In the genomic region with DNA sequence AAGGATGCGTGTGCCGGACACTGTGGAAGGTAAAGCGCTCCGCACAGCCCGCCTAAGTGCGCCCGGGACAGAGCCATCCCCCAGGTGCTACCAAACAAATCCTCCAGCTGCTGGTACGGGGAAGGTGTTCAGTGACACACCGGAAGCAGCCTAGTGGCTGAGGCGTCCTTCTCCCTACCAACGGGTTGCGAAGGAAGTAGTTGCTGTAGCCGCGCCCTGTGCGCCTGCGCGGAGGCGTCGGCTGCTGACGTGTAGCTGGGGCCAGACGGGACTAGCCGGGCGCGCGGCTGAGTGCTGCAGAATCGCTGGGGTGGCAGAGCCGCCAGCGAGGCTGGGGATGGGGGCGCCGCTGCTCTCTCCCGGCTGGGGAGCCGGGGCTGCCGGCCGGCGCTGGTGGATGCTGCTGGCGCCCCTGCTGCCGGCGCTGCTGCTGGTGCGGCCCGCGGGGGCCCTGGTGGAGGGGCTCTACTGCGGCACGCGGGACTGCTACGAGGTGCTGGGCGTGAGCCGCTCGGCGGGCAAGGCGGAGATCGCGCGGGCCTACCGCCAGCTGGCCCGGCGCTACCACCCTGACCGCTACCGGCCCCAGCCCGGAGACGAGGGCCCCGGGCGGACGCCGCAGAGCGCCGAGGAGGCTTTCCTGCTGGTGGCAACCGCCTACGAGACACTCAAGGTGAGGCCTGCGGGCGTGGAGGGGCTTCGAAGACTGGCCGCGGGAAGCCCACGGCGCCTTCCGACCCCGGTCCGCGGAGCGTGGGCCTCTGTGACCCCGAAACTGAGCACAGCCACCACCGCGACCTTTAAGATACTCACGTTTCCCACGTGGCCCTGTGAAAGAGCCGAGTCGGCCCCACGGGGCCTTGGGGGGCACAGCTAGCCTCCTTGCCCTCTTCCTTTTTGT, we compare ENCODE assay signal across 1 cellular context.
TF ChIP-seq lines count a peak whose summit lies in the region.

Gene DNAJC25 (plus strand): TSS at position 264 of the 901 bp plus-strand sequence. CDS start 74 bp downstream, at position 338.

TF ChIP-seq in HepG2, 621 proteins besides CTCF, POLR2A, EP300 and RAD21 (continued from another document and continues in another):
- TF ChIP-seq, protein P1, sequence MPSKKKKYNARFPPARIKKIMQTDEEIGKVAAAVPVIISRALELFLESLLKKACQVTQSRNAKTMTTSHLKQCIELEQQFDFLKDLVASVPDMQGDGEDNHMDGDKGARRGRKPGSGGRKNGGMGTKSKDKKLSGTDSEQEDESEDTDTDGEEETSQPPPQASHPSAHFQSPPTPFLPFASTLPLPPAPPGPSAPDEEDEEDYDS (CRISPR knock-in tag; IDR thresholded peaks at IDR 0.05), result peak; percentile 92
- TF ChIP-seq NFKBIZ (CRISPR knock-in tag; IDR thresholded peaks at IDR 0.05) (peak; percentile 72; the same call in 1 of the 2 replicates), YEATS4 (CRISPR knock-in tag; IDR thresholded peaks at IDR 0.05; ENCODE audit: borderline replicate concordance) (peak; percentile 94), ZNF30 (CRISPR knock-in tag; IDR thresholded peaks at IDR 0.05) (no peak), ZNF564 (CRISPR knock-in tag; IDR thresholded peaks at IDR 0.05) (peak; percentile 39; the same call in 1 of the 2 replicates), ZNF879 (CRISPR knock-in tag; IDR thresholded peaks at IDR 0.05) (0 out of 2 replicates have a peak, but pooled peaks have one; percentile 28), ZNF670 (CRISPR knock-in tag; IDR thresholded peaks at IDR 0.05; ENCODE audit: borderline replicate concordance) (peak; percentile 37; the same call in 1 of the 2 replicates), ARHGAP35 (CRISPR knock-in tag; IDR thresholded peaks at IDR 0.05; ENCODE audit: borderline replicate concordance) (peak; percentile 36; the same call in 1 of the 2 replicates), ZNF850 (CRISPR knock-in tag; conservative IDR thresholded peaks at IDR 0.05) (no peak), KAT8 (CRISPR knock-in tag; IDR thresholded peaks at IDR 0.05) (peak; percentile 96), PCBP1 (IDR thresholded peaks at IDR 0.05; ENCODE audit: borderline replicate concordance, low read depth, low read length) (peak; percentile 40; the same call in 1 of the 2 replicates), ZNF543 (CRISPR knock-in tag; IDR thresholded peaks at IDR 0.05) (0 out of 2 replicates have a peak, but pooled peaks have one; percentile 19), HOXD1 (CRISPR knock-in tag; IDR thresholded peaks at IDR 0.05) (peak; percentile 78; the same call in 1 of the 2 replicates), BORCS8-MEF2B (CRISPR knock-in tag; IDR thresholded peaks at IDR 0.05) (peak; percentile 79), ARID4A (CRISPR knock-in tag; IDR thresholded peaks at IDR 0.05; ENCODE audit: borderline replicate concordance) (peak; percentile 98), ZBTB7B (CRISPR knock-in tag; IDR thresholded peaks at IDR 0.05) (0 out of 2 replicates have a peak, but pooled peaks have one; percentile 52), CREM (IDR thresholded peaks at IDR 0.05) (peak; percentile 81), CREM (CRISPR knock-in tag; IDR thresholded peaks at IDR 0.05) (no peak), ZMAT5 (CRISPR knock-in tag; IDR thresholded peaks at IDR 0.05; ENCODE audit: borderline replicate concordance, low read depth) (no peak), GATAD2A (CRISPR knock-in tag; IDR thresholded peaks at IDR 0.05) (peak; percentile 83), KMT2A (CRISPR knock-in tag; IDR thresholded peaks at IDR 0.05) (peak; percentile 95), ZBTB14 (CRISPR knock-in tag; IDR thresholded peaks at IDR 0.05) (no peak; the same call in 1 of the 2 replicates), MED8 (CRISPR knock-in tag; IDR thresholded peaks at IDR 0.05; ENCODE audit: insufficient replicate concordance) (peak; percentile 55), GMEB1 (CRISPR knock-in tag; IDR thresholded peaks at IDR 0.05; ENCODE audit: borderline replicate concordance) (peak; percentile 81), ZNF414 (CRISPR knock-in tag; IDR thresholded peaks at IDR 0.05) (peak; percentile 55; the same call in 1 of the 2 replicates), HOXA9 (CRISPR knock-in tag; IDR thresholded peaks at IDR 0.05; ENCODE audit: borderline replicate concordance) (no peak), CEBPG (CRISPR knock-in tag; IDR thresholded peaks at IDR 0.05) (peak; percentile 60), MAFF (IDR thresholded peaks at IDR 0.05; ENCODE audit: low read depth, low read length) (peak; percentile 39; the same call in 1 of the 2 replicates), RFX5 (IDR thresholded peaks at IDR 0.05; ENCODE audit: low read depth, low read length) (peak; percentile 37; the same call in 1 of the 2 replicates), SMAD1 (CRISPR knock-in tag; IDR thresholded peaks at IDR 0.05; ENCODE audit: borderline replicate concordance, low read depth) (peak; percentile 72; the same call in 1 of the 2 replicates), NFE2L2 (IDR thresholded peaks at IDR 0.05; ENCODE audit: low read length) (no peak), NR1H2 (CRISPR knock-in tag; IDR thresholded peaks at IDR 0.05; ENCODE audit: borderline replicate concordance, low read depth) (no peak; the same call in 1 of the 2 replicates), CEBPB (IDR thresholded peaks at IDR 0.05; ENCODE audit: borderline replicate concordance, low read depth, low read length) (no peak), NCOA2 (CRISPR knock-in tag; IDR thresholded peaks at IDR 0.05) (peak; percentile 50), ZNF614 (CRISPR knock-in tag; IDR thresholded peaks at IDR 0.05; ENCODE audit: borderline replicate concordance) (peak; percentile 97), THYN1 (CRISPR knock-in tag; IDR thresholded peaks at IDR 0.05; ENCODE audit: borderline replicate concordance, low read depth) (no peak), ZNF672 (CRISPR knock-in tag; IDR thresholded peaks at IDR 0.05) (0 out of 2 replicates have a peak, but pooled peaks have one; percentile 75), ZNF143 (CRISPR knock-in tag; IDR thresholded peaks at IDR 0.05) (peak; percentile 72), TEF (CRISPR knock-in tag; IDR thresholded peaks at IDR 0.05) (no peak), ZNF317 (CRISPR knock-in tag; IDR thresholded peaks at IDR 0.05) (peak; percentile 82), CHD4 (IDR thresholded peaks at IDR 0.05; ENCODE audit: borderline replicate concordance, low read length) (no peak), NCOA1 (CRISPR knock-in tag; IDR thresholded peaks at IDR 0.05) (no peak), ZNF333 (CRISPR knock-in tag; IDR thresholded peaks at IDR 0.05; ENCODE audit: borderline replicate concordance) (peak; percentile 84; the same call in 1 of the 2 replicates), ZNF33B (CRISPR knock-in tag; IDR thresholded peaks at IDR 0.05) (no peak), NCOR1 (IDR thresholded peaks at IDR 0.05; ENCODE audit: borderline replicate concordance, low read length) (peak; percentile 43; the same call in 1 of the 2 replicates), ZNF563 (CRISPR knock-in tag; IDR thresholded peaks at IDR 0.05) (peak; percentile 74)
- TF ChIP-seq, protein P2, sequence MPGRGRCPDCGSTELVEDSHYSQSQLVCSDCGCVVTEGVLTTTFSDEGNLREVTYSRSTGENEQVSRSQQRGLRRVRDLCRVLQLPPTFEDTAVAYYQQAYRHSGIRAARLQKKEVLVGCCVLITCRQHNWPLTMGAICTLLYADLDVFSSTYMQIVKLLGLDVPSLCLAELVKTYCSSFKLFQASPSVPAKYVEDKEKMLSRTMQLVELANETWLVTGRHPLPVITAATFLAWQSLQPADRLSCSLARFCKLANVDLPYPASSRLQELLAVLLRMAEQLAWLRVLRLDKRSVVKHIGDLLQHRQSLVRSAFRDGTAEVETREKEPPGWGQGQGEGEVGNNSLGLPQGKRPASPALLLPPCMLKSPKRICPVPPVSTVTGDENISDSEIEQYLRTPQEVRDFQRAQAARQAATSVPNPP (CRISPR knock-in tag; IDR thresholded peaks at IDR 0.05), result 0 out of 2 replicates have a peak, but pooled peaks have one; percentile 13
- TF ChIP-seq, protein P3, sequence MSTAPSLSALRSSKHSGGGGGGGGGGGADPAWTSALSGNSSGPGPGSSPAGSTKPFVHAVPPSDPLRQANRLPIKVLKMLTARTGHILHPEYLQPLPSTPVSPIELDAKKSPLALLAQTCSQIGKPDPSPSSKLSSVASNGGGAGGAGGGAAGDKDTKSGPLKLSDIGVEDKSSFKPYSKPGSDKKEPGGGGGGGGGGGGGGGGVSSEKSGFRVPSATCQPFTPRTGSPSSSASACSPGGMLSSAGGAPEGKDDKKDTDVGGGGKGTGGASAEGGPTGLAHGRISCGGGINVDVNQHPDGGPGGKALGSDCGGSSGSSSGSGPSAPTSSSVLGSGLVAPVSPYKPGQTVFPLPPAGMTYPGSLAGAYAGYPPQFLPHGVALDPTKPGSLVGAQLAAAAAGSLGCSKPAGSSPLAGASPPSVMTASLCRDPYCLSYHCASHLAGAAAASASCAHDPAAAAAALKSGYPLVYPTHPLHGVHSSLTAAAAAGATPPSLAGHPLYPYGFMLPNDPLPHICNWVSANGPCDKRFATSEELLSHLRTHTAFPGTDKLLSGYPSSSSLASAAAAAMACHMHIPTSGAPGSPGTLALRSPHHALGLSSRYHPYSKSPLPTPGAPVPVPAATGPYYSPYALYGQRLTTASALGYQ (CRISPR knock-in tag; IDR thresholded peaks at IDR 0.05), result peak; percentile 55; the same call in 1 of the 2 replicates
- TF ChIP-seq, protein P4, sequence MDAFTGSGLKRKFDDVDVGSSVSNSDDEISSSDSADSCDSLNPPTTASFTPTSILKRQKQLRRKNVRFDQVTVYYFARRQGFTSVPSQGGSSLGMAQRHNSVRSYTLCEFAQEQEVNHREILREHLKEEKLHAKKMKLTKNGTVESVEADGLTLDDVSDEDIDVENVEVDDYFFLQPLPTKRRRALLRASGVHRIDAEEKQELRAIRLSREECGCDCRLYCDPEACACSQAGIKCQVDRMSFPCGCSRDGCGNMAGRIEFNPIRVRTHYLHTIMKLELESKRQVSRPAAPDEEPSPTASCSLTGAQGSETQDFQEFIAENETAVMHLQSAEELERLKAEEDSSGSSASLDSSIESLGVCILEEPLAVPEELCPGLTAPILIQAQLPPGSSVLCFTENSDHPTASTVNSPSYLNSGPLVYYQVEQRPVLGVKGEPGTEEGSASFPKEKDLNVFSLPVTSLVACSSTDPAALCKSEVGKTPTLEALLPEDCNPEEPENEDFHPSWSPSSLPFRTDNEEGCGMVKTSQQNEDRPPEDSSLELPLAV (CRISPR knock-in tag; conservative IDR thresholded peaks at IDR 0.05; ENCODE audit: low read depth), result no peak
